ENCODE assay signal across 9 cellular contexts in the genomic region with DNA sequence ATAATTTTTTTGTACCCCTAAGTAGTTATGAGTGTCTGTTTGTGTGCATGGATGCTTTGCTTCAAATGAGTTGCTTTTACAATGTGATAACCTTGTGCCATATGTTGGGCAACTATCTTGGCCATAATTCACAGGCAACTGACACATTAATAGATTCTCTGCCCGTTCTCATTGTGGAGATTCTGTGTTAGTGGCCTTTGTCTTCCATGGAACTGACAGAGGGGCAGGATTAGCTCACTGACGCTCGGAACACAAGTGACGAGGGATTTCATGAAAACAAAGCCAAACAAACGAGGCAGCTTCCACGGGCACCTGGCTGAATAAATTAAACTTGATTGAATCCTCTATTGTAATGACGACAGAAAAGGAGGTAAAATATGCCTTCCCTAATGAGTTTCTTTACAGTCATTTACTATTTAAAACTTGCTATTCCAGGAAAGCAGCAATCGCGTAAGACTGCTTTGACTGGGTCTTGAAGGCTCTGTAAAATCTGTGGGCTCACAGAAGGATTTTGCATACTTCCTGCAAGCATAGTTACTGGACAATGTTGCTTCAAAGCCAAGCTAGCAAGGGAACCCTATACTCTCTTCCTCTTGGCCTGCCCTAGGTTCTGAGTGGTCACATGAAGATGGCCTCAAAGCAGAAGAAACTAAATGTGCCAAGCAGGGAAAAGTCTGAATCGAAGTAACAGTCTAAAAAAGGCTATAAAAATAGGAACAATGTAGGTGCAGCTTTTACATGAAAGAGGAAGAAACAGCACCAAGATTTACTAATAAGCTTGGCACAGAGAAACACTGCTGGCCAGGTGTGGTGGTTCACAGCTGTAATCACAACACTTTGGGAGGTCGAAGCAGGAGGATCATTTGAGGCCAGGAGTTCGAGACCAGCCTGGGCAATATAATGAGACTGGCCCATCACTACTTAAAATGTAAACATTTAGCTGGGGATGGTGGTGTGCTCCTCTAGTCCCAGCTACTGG. TPM values are rescaled to one million over a fixed set of nuclear protein-coding genes. Genes with fewer than 3 reads are reported as not detected.
DNase-seq lines count a peak whose midpoint lies in the region; TF ChIP-seq lines count a peak whose summit lies in the region.
"Had no signal": no experiment of that assay in that cellular context is flagged by ENCODE, and none has a peak within 500 bp of the region (broad histone marks: within the 10 kb centered on the region; RNA-seq: fewer than 3 reads in every experiment).

No MANE protein-coding gene starts in this region.

- no peaks in the 10 kb centered on the region for H3K9me3 Mint-ChIP-seq in MCF 10A (ENCODE audit: unreplicated experiment)

- POLR2A ChIA-PET in MCF 10A (lab: Yijun Ruan, JAX): interaction anchor here (1.2 to 1.4 kb wide), 2 partner anchors 10 to 11 kb away, joined by 3 to 4 read pairs; no protein-coding TSS in a partner anchor

- no peak for TF ChIP-seq CTCF in MCF 10A (IDR thresholded peaks at IDR 0.05; ENCODE audit: unreplicated experiment)

- H3K27me3 Mint-ChIP-seq in MCF 10A (ENCODE audit: insufficient read depth, unreplicated experiment): no peaks in the 10 kb centered on the region

- H3K27ac Mint-ChIP-seq in MCF 10A (ENCODE audit: low read depth, unreplicated experiment): no peak overlapping the region

- H3K4me1 ChIP-seq in mesodermal cell (ENCODE audit: control insufficient read depth, insufficient read depth, low read length, poor library complexity, severe bottlenecking): peaks cover 3% of the 10 kb centered on the region

- no peaks in the 10 kb centered on the region for H3K36me3 Mint-ChIP-seq in MCF 10A (ENCODE audit: insufficient read depth, unreplicated experiment)

- DNase-seq in DMS 273 (lab: John Stamatoyannopoulos, UW; ENCODE audit: unreplicated experiment) (peak; percentile 73), NCI-H128 (lab: John Stamatoyannopoulos, UW; ENCODE audit: unreplicated experiment) (peak; percentile 61), SHP77 (lab: John Stamatoyannopoulos, UW) (peak; percentile 93 to 94), AG08395 (ENCODE audit: low spot score) (no peak), MCF 10A (ENCODE audit: unreplicated experiment) (no peak), Kasumi-1 (lab: John Stamatoyannopoulos, UW) (no peak)
- DNase-seq in activated CD8-positive, alpha-beta memory T cell treated with anti-CD3 and anti-CD28 coated beads, Interleukin-2, amount 50 U/mL, for 48 hours: no peak

- H3K4me1 Mint-ChIP-seq in MCF 10A (ENCODE audit: insufficient read depth, unreplicated experiment): no peaks in the 10 kb centered on the region

- 73 to 87% methylated on average over 8 to 9 of the region's 12 CpGs for WGBS in mesodermal cell (ENCODE audit: insufficient coverage in 2 of 2), 2 experiments

- no peaks in the 10 kb centered on the region for H3K9me3 ChIP-seq in mesodermal cell (ENCODE audit: control insufficient read depth, low read length)

- CTCF ChIA-PET in MCF 10A (lab: Yijun Ruan, JAX): interaction anchor here (0.6 to 1.8 kb wide), 4 partner anchors 11 to 82 kb away, joined by 3 to 5 read pairs (median 4); no protein-coding TSS in a partner anchor

- intact Hi-C loops in MCF 10A (cut with micrococcal nuclease): no loop called here

- H3K4me3 Mint-ChIP-seq in MCF 10A (ENCODE audit: unreplicated experiment): no peak overlapping the region

- H3K36me3 ChIP-seq in mesodermal cell (ENCODE audit: control insufficient read depth, insufficient read depth, low read length): no peaks in the 10 kb centered on the region

- H3K4me3 ChIP-seq in mesodermal cell (ENCODE audit: extremely low read depth, insufficient read depth, low read length, poor library complexity, severe bottlenecking): no peak overlapping the region

- BruUV-seq in MCF 10A (replicated peaks; lab: Mats Ljungman, UMichigan): no TSS peak

- H3K27ac ChIP-seq in mesodermal cell (ENCODE audit: low read depth, low read length, severe bottlenecking): peak overlapping the region; percentile 23
- H3K27ac ChIP-seq: C4-2B had no signal

RNA-seq across cellular contexts. Expression of a gene that starts 28.1 kb away (rescaled TPM):
- polyA plus RNA-seq in mesodermal cell (2013, experiment 1 of 2): 152 TPM
- polyA plus RNA-seq in mesodermal cell (2013, experiment 2 of 2): 176 TPM
- total RNA-seq in MCF 10A (2022): 100 and 139 TPM in 2 replicates

Comparison
In these comparisons a context has a peak if more than half of its experiments do, and no peak if none do; other contexts are left out.
1. DNase-seq: peak in DMS 273 (single experiment), NCI-H128 (single experiment) and SHP77 (2 of 2); none in activated CD8-positive, alpha-beta memory T cell treated with anti-CD3 and anti-CD28 coated beads, Interleukin-2, amount 50 U/mL, for 48 hours (single experiment), AG08395 (single experiment), MCF 10A (single experiment) and Kasumi-1 (0 of 2).